16 cellular contexts compared by ENCODE assay signal in genomic region chr12:6817662-6818157, GRCh38. TPM values are rescaled to one million over a fixed set of nuclear protein-coding genes. Genes with fewer than 3 reads are reported as not detected.
"Had no signal": no experiment of that assay in that cellular context is flagged by ENCODE, and none has a peak within 500 bp of the region (broad histone marks: within the 10 kb centered on the region; RNA-seq: fewer than 3 reads in every experiment).

No MANE protein-coding gene starts in this region.

- H3K27ac ChIP-seq: brain microvascular endothelial cell, foreskin keratinocyte, heart left ventricle, pancreas had no signal

- H3K9me3 Mint-ChIP-seq: activated CD4-positive, alpha-beta memory T cell treated with anti-CD3 and anti-CD28 coated beads, Interleukin-2, amount 10 ng/mL, durations not matched to agents 7 days and 5 days; natural killer cell; stimulated activated naive CD8-positive, alpha-beta T cell treated with anti-CD3 and anti-CD28 coated beads, Interleukin-15, Interleukin-2, amounts not matched to agents 100 ng/mL and 50 ng/mL, for 24 hours had no signal

- H3K27ac Mint-ChIP-seq: activated CD4-positive, alpha-beta memory T cell treated with anti-CD3 and anti-CD28 coated beads, Interleukin-2, amount 10 ng/mL, durations not matched to agents 7 days and 5 days; natural killer cell; stimulated activated naive CD8-positive, alpha-beta T cell treated with anti-CD3 and anti-CD28 coated beads, Interleukin-15, Interleukin-2, amounts not matched to agents 100 ng/mL and 50 ng/mL, for 24 hours had no signal

- H3K9me3 ChIP-seq: heart left ventricle, pancreas had no signal

- DNase-seq: activated CD4-positive, alpha-beta memory T cell treated with anti-CD3 and anti-CD28 coated beads, Interleukin-2, amount 10 ng/mL, durations not matched to agents 7 days and 5 days; activated CD4-positive, alpha-beta T cell treated with anti-CD3 and anti-CD28 coated beads for 1 hour; activated naive CD4-positive, alpha-beta T cell treated with Interleukin-2 at 50 U/mL for 16 hours; amygdala; brain microvascular endothelial cell; foreskin keratinocyte; heart left ventricle; natural killer cell; stimulated activated CD4-positive, alpha-beta T cell treated with anti-CD3 and anti-CD28 coated beads, Interleukin-4, amount 100 ng/mL, for 24 hours; T-helper 9 cell had no signal

- H3K27me3 ChIP-seq: brain microvascular endothelial cell had no signal

- H3K36me3 ChIP-seq: brain microvascular endothelial cell, pancreas had no signal

- H3K4me3 Mint-ChIP-seq: activated CD4-positive, alpha-beta memory T cell treated with anti-CD3 and anti-CD28 coated beads, Interleukin-2, amount 10 ng/mL, durations not matched to agents 7 days and 5 days; natural killer cell; stimulated activated naive CD8-positive, alpha-beta T cell treated with anti-CD3 and anti-CD28 coated beads, Interleukin-15, Interleukin-2, amounts not matched to agents 100 ng/mL and 50 ng/mL, for 24 hours had no signal

- FAIRE-seq: endometrium, islet of Langerhans, pancreas had no signal

- H3K36me3 Mint-ChIP-seq: natural killer cell had no signal

- H3K4me1 ChIP-seq: foreskin keratinocyte, pancreas had no signal

- ATAC-seq: heart left ventricle had no signal

- H3K4me3 ChIP-seq: heart left ventricle, pancreas had no signal

RNA-seq across cellular contexts. Expression of gene GPR162, which starts 3.9 kb away (rescaled TPM):
- total RNA-seq: activated CD4-positive, alpha-beta memory T cell treated with anti-CD3 and anti-CD28 coated beads, Interleukin-2, amount 10 ng/mL, durations not matched to agents 7 days and 5 days had no signal

RNA-seq across cellular contexts. Expression of gene GNB3, which starts 23.0 kb away (rescaled TPM):
- total RNA-seq: activated CD4-positive, alpha-beta memory T cell treated with anti-CD3 and anti-CD28 coated beads, Interleukin-2, amount 10 ng/mL, durations not matched to agents 7 days and 5 days; natural killer cell had no signal

RNA-seq across cellular contexts. Expression of gene CD4, which starts 28.4 kb away (rescaled TPM):
- total RNA-seq: dermis microvascular lymphatic vessel endothelial cell, foreskin keratinocyte, lung microvascular endothelial cell had no signal
- polyA plus RNA-seq: foreskin keratinocyte had no signal
